In the genomic region with DNA sequence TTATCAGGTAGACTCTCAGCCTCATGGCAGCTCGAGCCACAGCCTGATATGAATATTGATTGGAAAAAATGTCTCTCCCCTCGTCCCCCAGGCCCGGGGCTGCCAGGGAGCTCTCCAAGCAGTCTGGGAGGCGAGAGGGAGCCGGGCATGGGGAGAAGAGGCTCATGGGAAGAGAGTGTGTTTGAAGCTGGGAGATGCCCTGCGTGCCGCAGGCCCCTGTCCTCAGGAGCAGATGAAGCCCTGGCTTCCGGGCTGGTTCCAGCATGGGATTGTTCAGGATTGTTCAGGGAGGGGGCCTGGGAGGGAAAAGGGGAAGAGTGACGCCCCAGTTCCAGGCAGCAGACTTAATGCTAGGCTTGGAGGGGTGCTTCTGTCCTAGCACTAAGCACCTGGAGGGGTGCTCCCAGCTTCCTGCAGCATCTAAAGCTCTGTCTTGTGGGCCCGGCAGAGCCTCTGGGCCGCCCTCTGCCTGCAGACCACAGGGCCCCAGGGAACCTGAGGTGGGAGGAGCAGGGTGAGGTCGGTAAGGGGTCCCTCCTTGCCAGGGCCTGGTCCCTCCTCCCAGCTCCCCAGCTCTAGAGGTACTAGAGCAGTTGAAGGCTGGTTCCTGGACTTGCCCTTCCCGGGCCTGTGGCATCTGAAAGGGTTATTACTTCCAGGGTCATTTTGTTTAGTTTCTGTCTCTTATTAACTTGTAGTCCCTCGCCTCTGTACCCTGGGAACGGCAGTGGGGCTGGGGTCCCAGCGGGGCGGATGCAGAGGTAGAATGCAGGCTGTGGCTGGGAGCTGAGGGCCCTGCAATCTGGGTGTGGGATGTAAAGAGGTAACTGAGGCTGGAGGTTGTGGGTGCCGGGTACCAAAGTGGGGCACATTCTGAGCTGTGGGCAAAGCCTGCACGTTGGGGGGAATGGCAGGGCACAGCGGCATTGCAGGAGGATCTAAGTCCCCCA, we compare ENCODE assay signal across 21 cellular contexts.
"Had no signal": no experiment of that assay in that cellular context is flagged by ENCODE, and none has a peak within 500 bp of the region (broad histone marks: within the 10 kb centered on the region; RNA-seq: fewer than 3 reads in every experiment).

No MANE protein-coding gene starts in this region.

- H3K9me3 Mint-ChIP-seq: immature natural killer cell, nephron progenitor cell had no signal

- H3K4me3 ChIP-seq: coronary artery, left ventricle myocardium inferior, lung, ovary, tibial artery, upper lobe of right lung, vagina had no signal

- H3K27ac Mint-ChIP-seq: endodermal cell; immature natural killer cell; stimulated activated memory B cell treated with anti-CD40 and anti-IgM and Interleukin-4, amounts not matched to agents 10 μg/mL and 1 μg/mL and 100 μg/mL, for 72 hours; stimulated activated naive CD8-positive, alpha-beta T cell treated with anti-CD3 and anti-CD28 coated beads, Interleukin-15, Interleukin-2, amounts not matched to agents 100 ng/mL and 50 ng/mL, for 24 hours had no signal

- H3K4me1 Mint-ChIP-seq: endodermal cell; immature natural killer cell; stimulated activated memory B cell treated with anti-CD40 and anti-IgM and Interleukin-4, amounts not matched to agents 10 μg/mL and 1 μg/mL and 100 μg/mL, for 72 hours had no signal

- ATAC-seq: foreskin keratinocyte; left cardiac atrium; right cardiac atrium; stimulated activated memory B cell treated with anti-CD40 and anti-IgM and Interleukin-4, amounts not matched to agents 10 μg/mL and 1 μg/mL and 100 μg/mL, for 72 hours; upper lobe of right lung had no signal

- H3K9me3 ChIP-seq: left ventricle myocardium inferior, ovary, tibial artery, upper lobe of right lung, vagina had no signal

- H3K4me1 ChIP-seq: foreskin keratinocyte, left ventricle myocardium inferior, tibial artery, upper lobe of right lung, vagina had no signal

- DNase-seq: effector CD4-positive, alpha-beta T cell; endodermal cell; erythroblast; foreskin keratinocyte; immature natural killer cell; left cardiac atrium; left ventricle myocardium inferior; mesenchymal stem cell; midbrain; nephron progenitor cell; ovary; small intestine; stimulated activated CD4-positive, alpha-beta T cell treated with anti-CD3 and anti-CD28 coated beads, Interleukin-4, amount 100 ng/mL, for 1 hour; tibial artery; upper lobe of right lung had no signal

- H3K27me3 Mint-ChIP-seq: stimulated activated naive CD8-positive, alpha-beta T cell treated with anti-CD3 and anti-CD28 coated beads, Interleukin-15, Interleukin-2, amounts not matched to agents 100 ng/mL and 50 ng/mL, for 24 hours had no signal

- H3K36me3 Mint-ChIP-seq: immature natural killer cell; stimulated activated memory B cell treated with anti-CD40 and anti-IgM and Interleukin-4, amounts not matched to agents 10 μg/mL and 1 μg/mL and 100 μg/mL, for 72 hours had no signal

- H3K36me3 ChIP-seq: left ventricle myocardium inferior, ovary, tibial artery, upper lobe of right lung, vagina had no signal

- H3K4me3 Mint-ChIP-seq: endodermal cell; immature natural killer cell; nephron progenitor cell; stimulated activated memory B cell treated with anti-CD40 and anti-IgM and Interleukin-4, amounts not matched to agents 10 μg/mL and 1 μg/mL and 100 μg/mL, for 72 hours; stimulated activated naive CD8-positive, alpha-beta T cell treated with anti-CD3 and anti-CD28 coated beads, Interleukin-15, Interleukin-2, amounts not matched to agents 100 ng/mL and 50 ng/mL, for 24 hours had no signal

- H3K27ac ChIP-seq: coronary artery, foreskin keratinocyte, left ventricle myocardium inferior, ovary, tibial artery, upper lobe of right lung, vagina had no signal

- H3K27me3 ChIP-seq: ovary, upper lobe of right lung, vagina had no signal
